8 cellular contexts compared by ENCODE assay signal in genomic region chr1:52002038-52002917, GRCh38.
DNase-seq lines count a peak whose midpoint lies in the region; ATAC-seq lines count a peak whose summit lies in the region.

No MANE protein-coding gene starts in this region.

- ATAC-seq in HG02798 (IDR thresholded peaks at IDR 0.05; ENCODE audit: poor library complexity, unreplicated experiment), result peak; percentile 81

- DNase-seq in stimulated activated CD4-positive, alpha-beta T cell treated with anti-CD3 and anti-CD28 coated beads, Interleukin-12 subunit alpha, Interleukin-12 subunit beta, amount 100 ng/mL, for 48 hours (ENCODE audit: low read depth in 2 of 3, low spot score in 1 of 3), result peak; percentile 3 to 94 (median 3)
- DNase-seq in stimulated activated CD4-positive, alpha-beta T cell treated with anti-CD3 and anti-CD28 coated beads, Interleukin-4, amount 100 ng/mL, for 1 hour, result no peak
- peak; percentile 80 for DNase-seq in NCI-H1694 treated with DMSO at 0.1 percent for 48 hours (lab: John Stamatoyannopoulos, UW)
- DNase-seq in SKM-1 treated with dmso at 0.1 percent for 144 hours (lab: John Stamatoyannopoulos, UW; ENCODE audit: unreplicated experiment), result peak; percentile 69
- peak; percentile 60 for DNase-seq in central memory CD4-positive, alpha-beta T cell
- peak; percentile 88 for DNase-seq in kidney tubule cell (ENCODE audit: low spot score)
- peak; percentile 24 for DNase-seq in stimulated activated CD8-positive, alpha-beta memory T cell treated with anti-CD3 and anti-CD28 coated beads, Interleukin-15, amount 100 ng/mL, for 1 hour (ENCODE audit: low read depth)
